Comparison of ENCODE assay signal across 30 cellular contexts in the genomic region with DNA sequence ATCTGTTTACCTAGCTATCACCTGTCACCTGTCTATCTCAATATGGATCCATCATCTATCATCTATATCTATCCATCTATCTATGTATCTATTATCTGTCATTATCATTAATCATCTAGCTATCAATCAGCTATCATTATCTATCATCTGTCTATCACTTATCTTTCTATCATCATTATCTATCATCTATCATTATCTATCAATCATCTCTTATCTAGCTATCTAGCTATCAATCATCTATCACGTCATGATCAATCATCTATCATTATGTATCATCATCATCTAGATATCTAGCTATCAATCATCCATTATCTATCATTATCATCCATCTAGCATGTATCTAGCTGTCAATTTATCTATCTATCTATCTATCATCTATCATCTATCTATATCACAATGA.
"Had no signal": no experiment of that assay in that cellular context is flagged by ENCODE, and none has a peak within 500 bp of the region (broad histone marks: within the 10 kb centered on the region; RNA-seq: fewer than 3 reads in every experiment).

No MANE protein-coding gene starts in this region.

- FAIRE-seq: bronchial epithelial cell had no signal

- H3K36me3 ChIP-seq: brain microvascular endothelial cell, WERI-Rb-1 had no signal

- H3K27me3 Mint-ChIP-seq: activated B cell treated with CpG ODN at 0.5 μM for 24 hours; activated CD8-positive, alpha-beta T cell treated with anti-CD3 and anti-CD28 coated beads for 36 hours; activated naive CD4-positive, alpha-beta T cell treated with anti-CD3 and anti-CD28 coated beads, Interleukin-2, amount 10 ng/mL, durations not matched to agents 7 days and 5 days; activated naive CD8-positive, alpha-beta T cell treated with anti-CD3 and anti-CD28 coated beads, Interleukin-2, amount 10 ng/mL, durations not matched to agents 7 days and 5 days; activated T-helper 17 cell treated with anti-CD3 and anti-CD28 coated beads, Interleukin-2, amount 50 U/mL, for 72 hours; central memory CD8-positive, alpha-beta T cell; effector memory CD8-positive, alpha-beta T cell; T-helper 17 cell had no signal

- H3K9me3 ChIP-seq: ascending aorta, esophagus muscularis mucosa, gastroesophageal sphincter had no signal

- H3K27me3 ChIP-seq: ascending aorta, brain microvascular endothelial cell, esophagus muscularis mucosa, foreskin keratinocyte, gastroesophageal sphincter had no signal

- DNase-seq: activated B cell treated with CpG ODN at 0.5 μM for 24 hours; activated CD4-positive, alpha-beta T cell treated with anti-CD3 and anti-CD28 coated beads for 48 hours; activated CD4-positive, alpha-beta T cell treated with anti-CD3 and anti-CD28 coated beads, Interleukin-2, amount 50 U/mL, for 1 hour; activated CD4-positive, alpha-beta T cell treated with anti-CD3 and anti-CD28 coated beads, Interleukin-2, amount 50 U/mL, for 48 hours; activated CD8-positive, alpha-beta memory T cell treated with anti-CD3 and anti-CD28 coated beads for 24 hours; activated CD8-positive, alpha-beta T cell treated with anti-CD3 and anti-CD28 coated beads for 36 hours; activated effector memory CD4-positive, alpha-beta T cell treated with Interleukin-2 at 50 U/mL for 16 hours; activated gamma-delta T cell treated with Interleukin-2 at 50 U/mL for 16 hours; activated naive CD4-positive, alpha-beta T cell treated with anti-CD3 and anti-CD28 coated beads, Interleukin-2, amount 10 ng/mL, durations not matched to agents 7 days and 5 days; activated naive CD8-positive, alpha-beta T cell treated with anti-CD3 and anti-CD28 coated beads, Interleukin-2, amount 10 ng/mL, durations not matched to agents 7 days and 5 days; activated T-cell treated with anti-CD3 and anti-CD28 coated beads, Interleukin-2, amount 50 U/mL, for 4 hours; brain microvascular endothelial cell; cortex of kidney; dermis blood vessel endothelial cell; effector CD4-positive, alpha-beta T cell; effector memory CD8-positive, alpha-beta T cell; erythroblast; foreskin keratinocyte; T-helper 1 cell; T-helper 17 cell; T1000; WERI-Rb-1 had no signal

- H3K9me3 Mint-ChIP-seq: activated CD8-positive, alpha-beta T cell treated with anti-CD3 and anti-CD28 coated beads for 36 hours; activated naive CD8-positive, alpha-beta T cell treated with anti-CD3 and anti-CD28 coated beads, Interleukin-2, amount 10 ng/mL, durations not matched to agents 7 days and 5 days; activated T-helper 17 cell treated with anti-CD3 and anti-CD28 coated beads, Interleukin-2, amount 50 U/mL, for 72 hours; central memory CD8-positive, alpha-beta T cell; effector memory CD8-positive, alpha-beta T cell; T-helper 2 cell treated with Interferon-gamma antibody and Interleukin-4, amounts not matched to agents 5 μg/mL and 100 μg/mL, for 36 hours had no signal

- H3K4me1 Mint-ChIP-seq: activated B cell treated with CpG ODN at 0.5 μM for 24 hours; activated naive CD4-positive, alpha-beta T cell treated with anti-CD3 and anti-CD28 coated beads, Interleukin-2, amount 10 ng/mL, durations not matched to agents 7 days and 5 days; activated naive CD8-positive, alpha-beta T cell treated with anti-CD3 and anti-CD28 coated beads, Interleukin-2, amount 10 ng/mL, durations not matched to agents 7 days and 5 days; activated T-helper 17 cell treated with anti-CD3 and anti-CD28 coated beads, Interleukin-2, amount 50 U/mL, for 72 hours; central memory CD8-positive, alpha-beta T cell; T-helper 17 cell had no signal

- H3K36me3 Mint-ChIP-seq: activated naive CD4-positive, alpha-beta T cell treated with anti-CD3 and anti-CD28 coated beads, Interleukin-2, amount 10 ng/mL, durations not matched to agents 7 days and 5 days; activated naive CD8-positive, alpha-beta T cell treated with anti-CD3 and anti-CD28 coated beads, Interleukin-2, amount 10 ng/mL, durations not matched to agents 7 days and 5 days had no signal

- H3K27ac ChIP-seq: ascending aorta, brain microvascular endothelial cell, esophagus muscularis mucosa, foreskin keratinocyte, gastroesophageal sphincter, WERI-Rb-1 had no signal

- H3K27ac Mint-ChIP-seq: activated B cell treated with CpG ODN at 0.5 μM for 24 hours; activated CD8-positive, alpha-beta T cell treated with anti-CD3 and anti-CD28 coated beads for 36 hours; activated naive CD4-positive, alpha-beta T cell treated with anti-CD3 and anti-CD28 coated beads, Interleukin-2, amount 10 ng/mL, durations not matched to agents 7 days and 5 days; activated naive CD4-positive, alpha-beta T cell treated with anti-CD3 and anti-CD28 coated beads, Interleukin-2, amount 50 U/mL, for 72 hours; activated naive CD8-positive, alpha-beta T cell treated with anti-CD3 and anti-CD28 coated beads, Interleukin-2, amount 10 ng/mL, durations not matched to agents 7 days and 5 days; activated T-helper 17 cell treated with anti-CD3 and anti-CD28 coated beads, Interleukin-2, amount 50 U/mL, for 72 hours; effector memory CD8-positive, alpha-beta T cell; T-helper 17 cell; T-helper 2 cell treated with Interferon-gamma antibody and Interleukin-4, amounts not matched to agents 5 μg/mL and 100 μg/mL, for 36 hours had no signal

- H3K4me3 Mint-ChIP-seq: activated B cell treated with CpG ODN at 0.5 μM for 24 hours; activated CD8-positive, alpha-beta T cell treated with anti-CD3 and anti-CD28 coated beads for 36 hours; activated naive CD4-positive, alpha-beta T cell treated with anti-CD3 and anti-CD28 coated beads, Interleukin-2, amount 10 ng/mL, durations not matched to agents 7 days and 5 days; activated naive CD8-positive, alpha-beta T cell treated with anti-CD3 and anti-CD28 coated beads, Interleukin-2, amount 10 ng/mL, durations not matched to agents 7 days and 5 days; activated T-cell treated with anti-CD3 and anti-CD28 coated beads, Interleukin-2, amount 50 U/mL, for 4 hours; activated T-helper 17 cell treated with anti-CD3 and anti-CD28 coated beads, Interleukin-2, amount 50 U/mL, for 72 hours; central memory CD8-positive, alpha-beta T cell; effector memory CD8-positive, alpha-beta T cell; T-helper 17 cell; T-helper 2 cell treated with Interferon-gamma antibody and Interleukin-4, amounts not matched to agents 5 μg/mL and 100 μg/mL, for 36 hours had no signal

- H3K4me3 ChIP-seq: ascending aorta, esophagus muscularis mucosa, gastroesophageal sphincter had no signal
